Comparison of ENCODE assay signal across 9 cellular contexts in the genomic region with DNA sequence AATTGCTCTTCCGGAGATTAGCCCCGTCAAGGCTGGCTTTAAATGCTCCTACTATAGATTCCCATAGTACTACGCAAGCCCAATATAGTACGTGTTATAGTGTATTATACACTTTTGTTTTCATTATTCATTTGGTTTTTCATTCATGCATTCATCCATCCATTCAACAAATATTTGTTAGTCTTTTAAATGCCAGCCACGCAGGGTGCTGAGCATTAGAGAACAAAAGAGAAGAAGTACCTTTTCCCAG. TPM values are rescaled to one million over a fixed set of nuclear protein-coding genes. Genes with fewer than 3 reads are reported as not detected.
A peak's percentile ranks its signal among the peaks of the same experiment; 100 is the strongest.
DNase-seq lines count a peak whose midpoint lies in the region; ATAC-seq and TF ChIP-seq lines count a peak whose summit lies in the region.
"Had no signal": no experiment of that assay in that cellular context is flagged by ENCODE, and none has a peak within 500 bp of the region (broad histone marks: within the 10 kb centered on the region; RNA-seq: fewer than 3 reads in every experiment).

No MANE protein-coding gene starts in this region.

- no peaks in the 10 kb centered on the region; the same call in 1 of the 2 replicates for H3K4me1 ChIP-seq in BE2C
- H3K4me1 ChIP-seq in Loucy (ENCODE audit: insufficient read depth, low read length, poor library complexity, severe bottlenecking), result peaks cover 41% of the 10 kb centered on the region
- H3K4me1 ChIP-seq in endocrine pancreas (ENCODE audit: control insufficient read depth, insufficient read depth, low read length), result peaks cover 29% of the 10 kb centered on the region
- H3K4me1 ChIP-seq in neuronal stem cell (ENCODE audit: control insufficient read depth in 2 of 2, insufficient read depth in 1 of 2, low read depth in 1 of 2, low read length in 2 of 2), result peaks cover 4 to 6% of the 10 kb centered on the region in 2 donors

- no peaks in the 10 kb centered on the region for H3K4me1 Mint-ChIP-seq in progenitor cell of endocrine pancreas (ENCODE audit: low read depth)

- no CpG with 5 or more reads among the region's 5 CpGs for WGBS in neuronal stem cell (ENCODE audit: extremely low coverage in 2 of 2, insufficient read length in 2 of 2, insufficient replicate concordance in 1 of 2), 2 donors

- peaks cover 21% of the 10 kb centered on the region for H4K20me1 ChIP-seq in Loucy (ENCODE audit: insufficient read depth, low read length, poor library complexity, severe bottlenecking)

- no peak for TF ChIP-seq CTCF in BE2C (IDR thresholded peaks at IDR 0.05; ENCODE audit: low read depth, low read length)
- TF ChIP-seq CTCF in Loucy (conservative IDR thresholded peaks at IDR 0.05; ENCODE audit: low read length), result no peak
- TF ChIP-seq CTCF in progenitor cell of endocrine pancreas (IDR thresholded peaks at IDR 0.05; ENCODE audit: unreplicated experiment), result no peak

- peaks cover 3% of the 10 kb centered on the region; the same call in 1 of the 2 replicates for H3K27me3 ChIP-seq in BE2C
- peaks cover 16% of the 10 kb centered on the region for H3K27me3 ChIP-seq in Loucy (ENCODE audit: insufficient read depth, low read length, poor library complexity, severe bottlenecking)
- no peaks in the 10 kb centered on the region for H3K27me3 ChIP-seq in endocrine pancreas (ENCODE audit: control insufficient read depth, insufficient read depth, low read length)
- no peaks in the 10 kb centered on the region for H3K27me3 ChIP-seq in neuronal stem cell (ENCODE audit: control insufficient read depth in 3 of 3, insufficient read depth in 3 of 3, low read depth in 1 of 3, low read length in 3 of 3)

- no peak overlapping the region for H4K8ac ChIP-seq in neuronal stem cell (ENCODE audit: low read depth, low read length)

- H3K27me3 Mint-ChIP-seq in progenitor cell of endocrine pancreas, result peaks cover 10% of the 10 kb centered on the region

- no peak overlapping the region for H3K27ac Mint-ChIP-seq in progenitor cell of endocrine pancreas
- H3K27ac Mint-ChIP-seq: activated naive CD4-positive, alpha-beta T cell treated with anti-CD3 and anti-CD28 coated beads, Interleukin-2, amount 50 U/mL, for 24 hours had no signal

- H3K4ac ChIP-seq in neuronal stem cell (ENCODE audit: low read length), result no peak overlapping the region

- H3K4me3 ChIP-seq in BE2C (ENCODE audit: low read depth, low read length) (peak overlapping the region; percentile 90), Loucy (ENCODE audit: low read length, poor library complexity, severe bottlenecking) (peak overlapping the region; percentile 88), endocrine pancreas (ENCODE audit: control insufficient read depth, insufficient read depth, low read length) (peak overlapping the region; percentile 93), neuronal stem cell (ENCODE audit: low read length in 2 of 2) (peak overlapping the region; percentile 74 to 96)

- no peak overlapping the region for H4K91ac ChIP-seq in neuronal stem cell (ENCODE audit: low read depth, low read length, poor library complexity)

- H3K4me2 ChIP-seq in Loucy (ENCODE audit: low read depth, low read length, poor library complexity, severe bottlenecking) (peak overlapping the region; percentile 96), neuronal stem cell (ENCODE audit: insufficient read depth, low read length, poor library complexity, severe bottlenecking) (peak overlapping the region; percentile 79)

- no peaks in the 10 kb centered on the region for H3K9me2 ChIP-seq in Loucy (replicated peaks; ENCODE audit: low read depth, low read length)

- H3K27ac ChIP-seq in neuronal stem cell (replicated peaks; ENCODE audit: low read length), result peak overlapping the region; percentile 81

- peaks cover 3% of the 10 kb centered on the region for H3K36me3 Mint-ChIP-seq in progenitor cell of endocrine pancreas (ENCODE audit: insufficient read depth)

- H2AFZ ChIP-seq in Loucy (ENCODE audit: low read length) (peak overlapping the region; percentile 99), neuronal stem cell (ENCODE audit: low read length) (peak overlapping the region; percentile 90)

- no peak overlapping the region for H2BK15ac ChIP-seq in neuronal stem cell (ENCODE audit: low read length)

- no peak overlapping the region for H2AK5ac ChIP-seq in neuronal stem cell (ENCODE audit: low read depth, low read length)

- H3K9me3 ChIP-seq in BE2C (no peaks in the 10 kb centered on the region), Loucy (ENCODE audit: insufficient read depth, low read depth, low read length) (no peaks in the 10 kb centered on the region), endocrine pancreas (ENCODE audit: control insufficient read depth, low read length) (no peaks in the 10 kb centered on the region), neuronal stem cell (replicated peaks in 1 of 2; ENCODE audit: control insufficient read depth in 2 of 2, insufficient read depth in 1 of 2, low read depth in 1 of 2, low read length in 2 of 2) (no peaks in the 10 kb centered on the region)

- peaks cover 5% of the 10 kb centered on the region for H3K36me3 ChIP-seq in BE2C
- no peaks in the 10 kb centered on the region for H3K36me3 ChIP-seq in Loucy (ENCODE audit: insufficient read depth, low read length)
- no peaks in the 10 kb centered on the region for H3K36me3 ChIP-seq in endocrine pancreas (ENCODE audit: control insufficient read depth, insufficient read depth, low read length)
- peaks cover 0 to 24% of the 10 kb centered on the region in 2 donors for H3K36me3 ChIP-seq in neuronal stem cell (replicated peaks in 1 of 2; ENCODE audit: control insufficient read depth in 2 of 2, insufficient read depth in 2 of 2, low read length in 2 of 2)

- peaks cover 2% of the 10 kb centered on the region for H3K79me1 ChIP-seq in neuronal stem cell (ENCODE audit: low read depth, low read length)

- ATAC-seq in HG02970 (IDR thresholded peaks at IDR 0.05; ENCODE audit: low FRiP score, unreplicated experiment) (no peak), GM21423 (IDR thresholded peaks at IDR 0.05; ENCODE audit: unreplicated experiment) (no peak)

- no peak overlapping the region for H3K14ac ChIP-seq in neuronal stem cell (ENCODE audit: low read length)

- no peak overlapping the region for H3K4me3 Mint-ChIP-seq in progenitor cell of endocrine pancreas (ENCODE audit: low read depth)
- H3K4me3 Mint-ChIP-seq: activated naive CD4-positive, alpha-beta T cell treated with anti-CD3 and anti-CD28 coated beads, Interleukin-2, amount 50 U/mL, for 24 hours had no signal

- H2BK5ac ChIP-seq in neuronal stem cell (ENCODE audit: low read length), result no peak overlapping the region

- H3K9ac ChIP-seq in Loucy (ENCODE audit: low read depth, low read length, poor library complexity, severe bottlenecking), result peak overlapping the region; percentile 95
- peak overlapping the region; percentile 78 for H3K9ac ChIP-seq in endocrine pancreas (ENCODE audit: control insufficient read depth, insufficient read depth, low read length)
- no peak overlapping the region for H3K9ac ChIP-seq in neuronal stem cell (ENCODE audit: low read depth, low read length, poor library complexity)

- DNase-seq in BE2C (no peak), neuronal stem cell (ENCODE audit: low spot score) (no peak), progenitor cell of endocrine pancreas (ENCODE audit: low spot score, unreplicated experiment) (no peak)
- DNase-seq in stimulated activated CD4-positive, alpha-beta T cell treated with anti-CD3 and anti-CD28 coated beads, Interleukin-4, amount 100 ng/mL, for 4 hours, result no peak

- H3K9me3 Mint-ChIP-seq in progenitor cell of endocrine pancreas (ENCODE audit: low read depth), result no peaks in the 10 kb centered on the region

- H2BK120ac ChIP-seq in neuronal stem cell (ENCODE audit: low read depth, low read length), result no peak overlapping the region

- H3K18ac ChIP-seq in neuronal stem cell (ENCODE audit: low read length), result no peak overlapping the region

- H3K23ac ChIP-seq in neuronal stem cell (ENCODE audit: low read depth, low read length, poor library complexity), result no peak overlapping the region

- H2BK12ac ChIP-seq in neuronal stem cell (ENCODE audit: low read length), result no peak overlapping the region

- no peaks in the 10 kb centered on the region for H3F3A ChIP-seq in Loucy (ENCODE audit: low read depth)

- peaks cover 43% of the 10 kb centered on the region for H3K79me2 ChIP-seq in Loucy (ENCODE audit: insufficient read depth, low read length)

RNA-seq across cellular contexts. Expression of gene RAB3GAP2, which starts 0.5 kb away (rescaled TPM):
- 22.3 TPM for polyA plus RNA-seq in BE2C (2012; ENCODE audit: insufficient read depth, insufficient read length, low read depth)
- 14.0 TPM for polyA plus RNA-seq in neuronal stem cell (2013, experiment 1 of 2)
- polyA plus RNA-seq in neuronal stem cell (2013, experiment 2 of 2), result 14.0 TPM
- total RNA-seq in progenitor cell of endocrine pancreas, result 47.5 and 47.9 TPM in 2 replicates
